ENCODE assay signal across 17 cellular contexts in the genomic region with DNA sequence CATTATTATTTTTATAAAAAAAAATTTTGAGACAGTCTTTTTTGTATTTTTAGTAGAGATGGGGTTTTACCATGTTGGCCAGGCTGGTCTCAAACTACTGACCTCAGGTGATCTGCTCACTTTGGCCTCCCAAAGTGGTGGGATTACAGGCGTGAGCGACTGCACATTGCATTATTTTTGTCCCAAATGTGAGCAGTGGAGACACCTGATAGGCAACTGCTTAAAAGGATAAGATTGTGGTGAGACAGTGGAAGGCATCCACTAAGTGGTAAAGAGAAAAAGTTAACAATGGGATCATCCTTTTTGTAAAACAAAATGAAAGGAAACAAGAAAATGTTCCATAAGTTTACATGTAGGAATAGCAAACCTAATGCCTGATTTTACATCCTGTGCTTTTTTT. TPM values are rescaled to one million over a fixed set of nuclear protein-coding genes. Genes with fewer than 3 reads are reported as not detected.
A peak's percentile ranks its signal among the peaks of the same experiment; 100 is the strongest.
DNase-seq lines count a peak whose midpoint lies in the region; ATAC-seq and TF ChIP-seq lines count a peak whose summit lies in the region.
"Had no signal": no experiment of that assay in that cellular context is flagged by ENCODE, and none has a peak within 500 bp of the region (broad histone marks: within the 10 kb centered on the region; RNA-seq: fewer than 3 reads in every experiment).

No MANE protein-coding gene starts in this region.

- POLR2A ChIA-PET in CD8-positive, alpha-beta T cell (lab: Charles Lee), result no interaction called here

- no peak overlapping the region for H3K27ac Mint-ChIP-seq in CD4-positive, CD25-positive, alpha-beta regulatory T cell
- H3K27ac Mint-ChIP-seq in CD8-positive, alpha-beta T cell, result no peak overlapping the region
- H3K27ac Mint-ChIP-seq in activated T-helper 17 cell treated with anti-CD3 and anti-CD28 coated beads, Interleukin-2, amount 50 U/mL, for 72 hours, result no peak overlapping the region
- H3K27ac Mint-ChIP-seq in mesothelial cell of epicardium, result no peak overlapping the region

- no peaks in the 10 kb centered on the region for H3K9me3 ChIP-seq in CD4-positive, CD25-positive, alpha-beta regulatory T cell (ENCODE audit: control insufficient read depth in 2 of 2, low read length in 2 of 2)
- H3K9me3 ChIP-seq in CD8-positive, alpha-beta T cell (ENCODE audit: low read length), result no peaks in the 10 kb centered on the region
- H3K9me3 ChIP-seq: SJSA1 had no signal

- CTCF ChIA-PET in CD8-positive, alpha-beta T cell (lab: Charles Lee), result no interaction called here

- H3K27me3 ChIP-seq in CD4-positive, CD25-positive, alpha-beta regulatory T cell (ENCODE audit: control insufficient read depth, insufficient read depth, low read length), result no peaks in the 10 kb centered on the region
- no peaks in the 10 kb centered on the region for H3K27me3 ChIP-seq in CD8-positive, alpha-beta T cell (ENCODE audit: insufficient read depth, low read length)
- H3K27me3 ChIP-seq: SJSA1 had no signal

- H3K4me3 Mint-ChIP-seq in CD4-positive, CD25-positive, alpha-beta regulatory T cell, result peak overlapping the region in 3 of 4 donors; percentile 19 to 78 (median 63)
- peak overlapping the region; percentile 19 for H3K4me3 Mint-ChIP-seq in CD8-positive, alpha-beta T cell
- peak overlapping the region; percentile 11 for H3K4me3 Mint-ChIP-seq in activated T-helper 17 cell treated with anti-CD3 and anti-CD28 coated beads, Interleukin-2, amount 50 U/mL, for 72 hours
- peak overlapping the region; percentile 55 for H3K4me3 Mint-ChIP-seq in mesothelial cell of epicardium

- H3K4me3 ChIP-seq in CD4-positive, CD25-positive, alpha-beta regulatory T cell (ENCODE audit: low read depth, low read length), result no peak overlapping the region
- no peak overlapping the region for H3K4me3 ChIP-seq in CD8-positive, alpha-beta T cell (ENCODE audit: low read depth, low read length)
- H3K4me3 ChIP-seq: SJSA1 had no signal

- H3K27me3 Mint-ChIP-seq in CD4-positive, CD25-positive, alpha-beta regulatory T cell, result peaks cover 4% of the 10 kb centered on the region
- no peaks in the 10 kb centered on the region for H3K27me3 Mint-ChIP-seq in CD8-positive, alpha-beta T cell (ENCODE audit: low read depth)
- no peaks in the 10 kb centered on the region for H3K27me3 Mint-ChIP-seq in activated T-helper 17 cell treated with anti-CD3 and anti-CD28 coated beads, Interleukin-2, amount 50 U/mL, for 72 hours
- no peaks in the 10 kb centered on the region for H3K27me3 Mint-ChIP-seq in mesothelial cell of epicardium (ENCODE audit: low read depth)
- H3K27me3 Mint-ChIP-seq: CD4-positive, alpha-beta memory T cell had no signal

- no peak for ATAC-seq in CD4-positive, CD25-positive, alpha-beta regulatory T cell (ENCODE audit: low read depth in 2 of 2)
- no peak for ATAC-seq in CD8-positive, alpha-beta T cell
- ATAC-seq in activated T-helper 17 cell treated with anti-CD3 and anti-CD28 coated beads, Interleukin-2, amount 50 U/mL, for 72 hours (replicated peaks), result no peak

- H3K36me3 ChIP-seq in CD4-positive, CD25-positive, alpha-beta regulatory T cell (ENCODE audit: control insufficient read depth, insufficient read depth, low read length), result no peaks in the 10 kb centered on the region
- no peaks in the 10 kb centered on the region for H3K36me3 ChIP-seq in CD8-positive, alpha-beta T cell (ENCODE audit: insufficient read depth, low read length)

- DNase-seq in CD4-positive, CD25-positive, alpha-beta regulatory T cell, result no peak
- DNase-seq in CD8-positive, alpha-beta T cell, result no peak
- DNase-seq in mesothelial cell of epicardium (ENCODE audit: low spot score in 2 of 2, unreplicated experiment in 2 of 2) (no peak), OCI-M1 (lab: John Stamatoyannopoulos, UW) (no peak), NAMALWA (ENCODE audit: low spot score) (no peak), dedifferentiated amniotic fluid mesenchymal stem cell (ENCODE audit: extremely low spot score) (no peak), NCI-H2171 (lab: John Stamatoyannopoulos, UW) (no peak)
- DNase-seq: CD4-positive, alpha-beta memory T cell; DMS79 treated with DMSO at 0.1 percent for 48 hours; HCEC 1CT; KBM-7; NCI-H1436 treated with DMSO at 0.1 percent for 48 hours; NCI-H2081; NCI-H510A; NCI-H774 had no signal

- intact Hi-C loops in CD8-positive, alpha-beta T cell (cut with DNase I, micrococcal nuclease), result no loop called here

- H3K36me3 Mint-ChIP-seq in CD4-positive, CD25-positive, alpha-beta regulatory T cell, result no peaks in the 10 kb centered on the region
- H3K36me3 Mint-ChIP-seq in CD8-positive, alpha-beta T cell, result peaks cover 4% of the 10 kb centered on the region
- H3K36me3 Mint-ChIP-seq in activated T-helper 17 cell treated with anti-CD3 and anti-CD28 coated beads, Interleukin-2, amount 50 U/mL, for 72 hours (ENCODE audit: low read depth), result peaks cover 6% of the 10 kb centered on the region
- peaks cover 2% of the 10 kb centered on the region for H3K36me3 Mint-ChIP-seq in mesothelial cell of epicardium

- peaks cover 14% of the 10 kb centered on the region for H3K4me1 ChIP-seq in CD4-positive, CD25-positive, alpha-beta regulatory T cell (ENCODE audit: control insufficient read depth, insufficient read depth, low read length, poor library complexity, severe bottlenecking)
- peaks cover 10% of the 10 kb centered on the region for H3K4me1 ChIP-seq in CD8-positive, alpha-beta T cell (ENCODE audit: insufficient read depth, low read length)

- no peaks in the 10 kb centered on the region for H3K9me3 Mint-ChIP-seq in CD4-positive, CD25-positive, alpha-beta regulatory T cell
- H3K9me3 Mint-ChIP-seq in CD8-positive, alpha-beta T cell, result no peaks in the 10 kb centered on the region
- H3K9me3 Mint-ChIP-seq in activated T-helper 17 cell treated with anti-CD3 and anti-CD28 coated beads, Interleukin-2, amount 50 U/mL, for 72 hours, result no peaks in the 10 kb centered on the region
- H3K9me3 Mint-ChIP-seq in mesothelial cell of epicardium, result no peaks in the 10 kb centered on the region
- H3K9me3 Mint-ChIP-seq: CD4-positive, alpha-beta memory T cell had no signal

- peaks cover 3 to 22% (median 10%) of the 10 kb centered on the region in 4 donors for H3K4me1 Mint-ChIP-seq in CD4-positive, CD25-positive, alpha-beta regulatory T cell
- H3K4me1 Mint-ChIP-seq in CD8-positive, alpha-beta T cell (ENCODE audit: low read depth), result peaks cover 16% of the 10 kb centered on the region
- H3K4me1 Mint-ChIP-seq in activated T-helper 17 cell treated with anti-CD3 and anti-CD28 coated beads, Interleukin-2, amount 50 U/mL, for 72 hours, result no peaks in the 10 kb centered on the region
- H3K4me1 Mint-ChIP-seq in mesothelial cell of epicardium, result peaks cover 15% of the 10 kb centered on the region

- no peak for TF ChIP-seq CTCF in CD8-positive, alpha-beta T cell (IDR thresholded peaks at IDR 0.05)
- TF ChIP-seq CTCF in mesothelial cell of epicardium (IDR thresholded peaks at IDR 0.05; ENCODE audit: unreplicated experiment), result no peak

- no peak overlapping the region for H3K27ac ChIP-seq in CD4-positive, CD25-positive, alpha-beta regulatory T cell (ENCODE audit: insufficient read depth, low read length, poor library complexity, severe bottlenecking)
- no peak overlapping the region for H3K27ac ChIP-seq in CD8-positive, alpha-beta T cell (ENCODE audit: low read depth, low read length)
- H3K27ac ChIP-seq: SJSA1 had no signal

RNA-seq across cellular contexts. Expression of gene CENPH, which starts 2.0 kb away (rescaled TPM):
- total RNA-seq in CD4-positive, CD25-positive, alpha-beta regulatory T cell, result 6.0 TPM
- polyA plus RNA-seq in CD4-positive, CD25-positive, alpha-beta regulatory T cell, result 1 to 10 TPM; 5.6 to 9.3 (median 6.3) TPM
- total RNA-seq in CD8-positive, alpha-beta T cell, result 1 to 10 TPM; 4.1 to 4.6 TPM
- 10 to 100 TPM; 36.0 to 49.4 TPM for total RNA-seq in activated T-helper 17 cell treated with anti-CD3 and anti-CD28 coated beads, Interleukin-2, amount 50 U/mL, for 72 hours
- 14.8 to 15.3 TPM (median 15.1 TPM) in 3 replicates for total RNA-seq in mesothelial cell of epicardium

RNA-seq across cellular contexts. Expression of gene CCNB1, which starts 20.4 kb away (rescaled TPM):
- total RNA-seq in CD4-positive, CD25-positive, alpha-beta regulatory T cell, result 3.9 TPM
- polyA plus RNA-seq in CD4-positive, CD25-positive, alpha-beta regulatory T cell, result 10 to 100 TPM in 1 of 4 donors, 1 to 10 TPM in 3; 5.3 to 10.2 (median 8.7) TPM
- total RNA-seq in CD8-positive, alpha-beta T cell, result under 1 TPM; 0.75 to 0.95 TPM
- 100 to 1,000 TPM; 175 to 220 TPM for total RNA-seq in activated T-helper 17 cell treated with anti-CD3 and anti-CD28 coated beads, Interleukin-2, amount 50 U/mL, for 72 hours
- 55.3 to 62.7 TPM (median 60.5 TPM) in 3 replicates for total RNA-seq in mesothelial cell of epicardium

RNA-seq across cellular contexts. Expression of gene CDK7, which starts 47.3 kb away (rescaled TPM):
- 23.6 TPM for total RNA-seq in CD4-positive, CD25-positive, alpha-beta regulatory T cell
- 10 to 100 TPM; 24.9 to 34.9 (median 29.7) TPM for polyA plus RNA-seq in CD4-positive, CD25-positive, alpha-beta regulatory T cell
- 10 to 100 TPM; 27.5 to 29.4 TPM for total RNA-seq in CD8-positive, alpha-beta T cell
- total RNA-seq in activated T-helper 17 cell treated with anti-CD3 and anti-CD28 coated beads, Interleukin-2, amount 50 U/mL, for 72 hours, result 10 to 100 TPM; 37.5 to 52.4 TPM
- 25.1 to 26.5 TPM (median 26.4 TPM) in 3 replicates for total RNA-seq in mesothelial cell of epicardium

Comparison
In these comparisons a context has a peak if more than half of its experiments do, and no peak if none do; other contexts are left out.
1. H3K4me3 Mint-ChIP-seq: peak in every context shown above with its lines; median percentile 63 in CD4-positive, CD25-positive, alpha-beta regulatory T cell; 55 in mesothelial cell of epicardium; 19 in CD8-positive, alpha-beta T cell; 11 in activated T-helper 17 cell treated with anti-CD3 and anti-CD28 coated beads, Interleukin-2, amount 50 U/mL, for 72 hours.
2. RNA of gene CCNB1, which starts 20.4 kb away (total RNA-seq): 175 to 220 TPM in activated T-helper 17 cell treated with anti-CD3 and anti-CD28 coated beads, Interleukin-2, amount 50 U/mL, for 72 hours and 55.3 to 62.7 TPM in mesothelial cell of epicardium; 3.9 TPM in CD4-positive, CD25-positive, alpha-beta regulatory T cell (single experiment) and 0.75 to 0.95 TPM in CD8-positive, alpha-beta T cell; every median in the first group is over 10 times any median in the second.